33 cellular contexts compared by ENCODE assay signal in genomic region chr3:189003410-189003809, GRCh38.
"Had no signal": no experiment of that assay in that cellular context is flagged by ENCODE, and none has a peak within 500 bp of the region (broad histone marks: within the 10 kb centered on the region; RNA-seq: fewer than 3 reads in every experiment).

No MANE protein-coding gene starts in this region.

- DNase-seq: activated CD4-positive, alpha-beta memory T cell treated with anti-CD3 and anti-CD28 coated beads, Interleukin-2, amount 10 ng/mL, durations not matched to agents 7 days and 5 days; activated CD4-positive, alpha-beta T cell treated with anti-CD3 and anti-CD28 coated beads for 1 hour; activated CD4-positive, alpha-beta T cell treated with anti-CD3 and anti-CD28 coated beads for 36 hours; activated CD4-positive, alpha-beta T cell treated with anti-CD3 and anti-CD28 coated beads for 48 hours; activated CD4-positive, alpha-beta T cell treated with anti-CD3 and anti-CD28 coated beads, Interleukin-2, amount 10 ng/mL, durations not matched to agents 7 days and 5 days; activated CD4-positive, alpha-beta T cell treated with anti-CD3 and anti-CD28 coated beads, Interleukin-2, amount 50 U/mL, for 48 hours; activated CD4-positive, CD25-positive, alpha-beta regulatory T cell; activated CD8-positive, alpha-beta memory T cell treated with anti-CD3 and anti-CD28 coated beads for 24 hours; activated CD8-positive, alpha-beta memory T cell treated with anti-CD3 and anti-CD28 coated beads, Interleukin-2, amount 10 ng/mL, durations not matched to agents 7 days and 5 days; activated CD8-positive, alpha-beta memory T cell treated with anti-CD3 and anti-CD28 coated beads, Interleukin-2, amount 50 U/mL, for 48 hours; activated CD8-positive, alpha-beta T cell treated with anti-CD3 and anti-CD28 coated beads, Interleukin-2, amount 10 ng/mL, durations not matched to agents 7 days and 5 days; activated effector memory CD4-positive, alpha-beta T cell treated with Interleukin-2 at 50 U/mL for 16 hours; activated gamma-delta T cell; activated naive CD4-positive, alpha-beta T cell treated with anti-CD3 and anti-CD28 coated beads, Interleukin-2, amount 10 ng/mL, durations not matched to agents 7 days and 5 days; activated naive CD4-positive, alpha-beta T cell treated with Interleukin-2 at 50 U/mL for 16 hours; activated naive CD8-positive, alpha-beta T cell treated with anti-CD3 and anti-CD28 coated beads, Interleukin-2, amount 10 ng/mL, durations not matched to agents 7 days and 5 days; activated naive CD8-positive, alpha-beta T cell treated with anti-CD3 and anti-CD28 coated beads, Interleukin-2, amount 50 U/mL, for 24 hours; activated T-cell treated with anti-CD3 and anti-CD28 coated beads, Interleukin-2, amount 50 U/mL, for 24 hours; activated T-cell treated with anti-CD3 and anti-CD28 coated beads, Interleukin-2, amount 50 U/mL, for 48 hours; amygdala; anterior cingulate cortex; body of pancreas; brain microvascular endothelial cell; central memory CD4-positive, alpha-beta T cell; T-helper 1 cell; T-helper 2 cell; T-helper 9 cell; WERI-Rb-1 had no signal

- H3K4me3 ChIP-seq: ascending aorta, body of pancreas, breast epithelium had no signal

- ATAC-seq: activated CD4-positive, alpha-beta T cell treated with anti-CD3 and anti-CD28 coated beads for 36 hours; activated CD4-positive, CD25-positive, alpha-beta regulatory T cell treated with anti-CD3 and anti-CD28 coated beads, Interleukin-2, amount 50 U/mL, for 24 hours; activated CD8-positive, alpha-beta memory T cell treated with anti-CD3 and anti-CD28 coated beads, Interleukin-2, amount 10 ng/mL, durations not matched to agents 7 days and 5 days; activated CD8-positive, alpha-beta T cell treated with anti-CD3 and anti-CD28 coated beads, Interleukin-2, amount 10 ng/mL, durations not matched to agents 7 days and 5 days; activated naive CD8-positive, alpha-beta T cell treated with anti-CD3 and anti-CD28 coated beads, Interleukin-2, amount 50 U/mL, for 24 hours; body of pancreas; WTC11 had no signal

- FAIRE-seq: TTC549 had no signal

- H3K9me3 ChIP-seq: ascending aorta, body of pancreas, breast epithelium had no signal

- H3K36me3 ChIP-seq: ascending aorta, brain microvascular endothelial cell, breast epithelium, WERI-Rb-1 had no signal

- H3K4me1 ChIP-seq: ascending aorta, body of pancreas, breast epithelium had no signal

- H3K27me3 ChIP-seq: ascending aorta, body of pancreas, brain microvascular endothelial cell, breast epithelium had no signal

- H3K27ac ChIP-seq: ascending aorta, body of pancreas, brain microvascular endothelial cell, breast epithelium, WERI-Rb-1 had no signal
